2 cellular contexts compared by ENCODE assay signal in the genomic region with DNA sequence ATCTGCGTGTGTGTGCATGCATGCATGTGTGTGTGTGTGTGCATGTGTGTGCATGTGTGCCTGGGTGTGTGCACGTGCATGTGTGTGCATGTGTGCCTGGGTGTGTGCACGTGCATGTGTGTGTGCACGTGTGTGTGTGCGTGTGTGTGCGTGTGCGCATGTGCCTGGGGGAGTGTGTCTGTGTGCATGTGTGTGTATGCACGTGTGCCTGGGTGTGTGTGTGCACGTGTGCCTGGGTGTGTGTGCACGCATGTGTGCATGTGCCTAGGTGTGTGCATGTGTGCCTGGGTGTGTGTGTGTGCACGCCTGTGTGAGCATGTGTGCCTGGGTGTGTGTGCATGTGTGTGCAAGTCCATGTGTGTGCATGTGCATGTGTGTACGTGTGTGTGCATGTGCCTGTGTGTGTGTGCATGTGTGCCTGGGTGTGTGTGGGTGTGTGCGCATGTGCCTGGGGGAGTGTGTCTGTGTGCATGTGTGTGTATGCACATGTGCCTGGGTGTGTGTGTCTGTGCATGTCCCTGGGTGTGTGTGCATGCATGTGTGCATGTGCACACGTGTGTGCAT.
TF ChIP-seq lines count a peak whose summit lies in the region.

No MANE protein-coding gene starts in this region.

TF ChIP-seq in HEK293, 187 proteins besides CTCF, POLR2A, EP300 and RAD21:
- TF ChIP-seq, protein P1, sequence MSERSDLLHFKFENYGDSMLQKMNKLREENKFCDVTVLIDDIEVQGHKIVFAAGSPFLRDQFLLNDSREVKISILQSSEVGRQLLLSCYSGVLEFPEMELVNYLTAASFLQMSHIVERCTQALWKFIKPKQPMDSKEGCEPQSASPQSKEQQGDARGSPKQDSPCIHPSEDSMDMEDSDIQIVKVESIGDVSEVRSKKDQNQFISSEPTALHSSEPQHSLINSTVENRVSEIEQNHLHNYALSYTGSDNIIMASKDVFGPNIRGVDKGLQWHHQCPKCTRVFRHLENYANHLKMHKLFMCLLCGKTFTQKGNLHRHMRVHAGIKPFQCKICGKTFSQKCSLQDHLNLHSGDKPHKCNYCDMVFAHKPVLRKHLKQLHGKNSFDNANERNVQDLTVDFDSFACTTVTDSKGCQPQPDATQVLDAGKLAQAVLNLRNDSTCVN (tag by site-specific recombination; optimal IDR thresholded peaks at IDR 0.05): peak; percentile 46
- TF ChIP-seq, protein P2, sequence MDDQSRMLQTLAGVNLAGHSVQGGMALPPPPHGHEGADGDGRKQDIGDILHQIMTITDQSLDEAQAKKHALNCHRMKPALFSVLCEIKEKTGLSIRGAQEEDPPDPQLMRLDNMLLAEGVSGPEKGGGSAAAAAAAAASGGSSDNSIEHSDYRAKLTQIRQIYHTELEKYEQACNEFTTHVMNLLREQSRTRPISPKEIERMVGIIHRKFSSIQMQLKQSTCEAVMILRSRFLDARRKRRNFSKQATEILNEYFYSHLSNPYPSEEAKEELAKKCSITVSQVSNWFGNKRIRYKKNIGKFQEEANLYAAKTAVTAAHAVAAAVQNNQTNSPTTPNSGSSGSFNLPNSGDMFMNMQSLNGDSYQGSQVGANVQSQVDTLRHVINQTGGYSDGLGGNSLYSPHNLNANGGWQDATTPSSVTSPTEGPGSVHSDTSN (CRISPR knock-in tag; IDR thresholded peaks at IDR 0.05): 0 out of 2 replicates have a peak, but pooled peaks have one; percentile 34
- TF ChIP-seq GFI1B (tag by site-specific recombination; IDR thresholded peaks at IDR 0.05) (no peak), ZNF707 (tag by site-specific recombination; IDR thresholded peaks at IDR 0.05) (0 out of 2 replicates have a peak, but pooled peaks have one; percentile 3), EGR2 (tag by site-specific recombination; IDR thresholded peaks at IDR 0.05; ENCODE audit: low read depth) (peak; percentile 17; the same call in 1 of the 2 replicates)
- TF ChIP-seq, protein P3, sequence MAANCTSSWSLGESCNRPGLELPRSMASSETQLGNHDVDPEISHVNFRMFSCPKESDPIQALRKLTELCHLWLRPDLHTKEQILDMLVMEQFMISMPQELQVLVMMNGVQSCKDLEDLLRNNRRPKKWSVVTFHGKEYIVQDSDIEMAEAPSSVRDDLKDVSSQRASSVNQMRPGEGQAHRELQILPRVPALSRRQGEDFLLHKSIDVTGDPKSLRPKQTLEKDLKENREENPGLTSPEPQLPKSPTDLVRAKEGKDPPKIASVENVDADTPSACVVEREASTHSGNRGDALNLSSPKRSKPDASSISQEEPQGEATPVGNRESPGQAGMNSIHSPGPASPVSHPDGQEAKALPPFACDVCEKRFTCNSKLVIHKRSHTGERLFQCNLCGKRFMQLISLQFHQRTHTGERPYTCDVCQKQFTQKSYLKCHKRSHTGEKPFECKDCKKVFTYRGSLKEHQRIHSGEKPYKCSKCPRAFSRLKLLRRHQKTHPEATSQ (tag by site-specific recombination; IDR thresholded peaks at IDR 0.05): no peak
- TF ChIP-seq, protein P4, sequence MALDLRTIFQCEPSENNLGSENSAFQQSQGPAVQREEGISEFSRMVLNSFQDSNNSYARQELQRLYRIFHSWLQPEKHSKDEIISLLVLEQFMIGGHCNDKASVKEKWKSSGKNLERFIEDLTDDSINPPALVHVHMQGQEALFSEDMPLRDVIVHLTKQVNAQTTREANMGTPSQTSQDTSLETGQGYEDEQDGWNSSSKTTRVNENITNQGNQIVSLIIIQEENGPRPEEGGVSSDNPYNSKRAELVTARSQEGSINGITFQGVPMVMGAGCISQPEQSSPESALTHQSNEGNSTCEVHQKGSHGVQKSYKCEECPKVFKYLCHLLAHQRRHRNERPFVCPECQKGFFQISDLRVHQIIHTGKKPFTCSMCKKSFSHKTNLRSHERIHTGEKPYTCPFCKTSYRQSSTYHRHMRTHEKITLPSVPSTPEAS (tag by site-specific recombination; IDR thresholded peaks at IDR 0.05): peak; percentile 99

TF ChIP-seq in K562, 482 proteins besides CTCF, POLR2A, EP300 and RAD21 (continued from another document):
- TF ChIP-seq ZBTB43 (CRISPR knock-in tag; IDR thresholded peaks at IDR 0.05) (peak; percentile 89; the same call in 1 of the 2 replicates), DIDO1 (tag; IDR thresholded peaks at IDR 0.05; ENCODE audit: low read depth) (no peak), ZNF75A (CRISPR knock-in tag; IDR thresholded peaks at IDR 0.05) (no peak), CXXC5 (CRISPR knock-in tag; IDR thresholded peaks at IDR 0.05) (no peak), ZNF140 (CRISPR knock-in tag; IDR thresholded peaks at IDR 0.05) (no peak), ZFP1 (CRISPR knock-in tag; IDR thresholded peaks at IDR 0.05) (no peak), MYNN (IDR thresholded peaks at IDR 0.05) (no peak), MYNN (CRISPR knock-in tag; IDR thresholded peaks at IDR 0.05) (no peak), MAX (CRISPR knock-in tag; IDR thresholded peaks at IDR 0.05) (peak; percentile 23; the same call in 1 of the 2 replicates), ZSCAN29 (IDR thresholded peaks at IDR 0.05) (no peak)
- TF ChIP-seq, protein P5, sequence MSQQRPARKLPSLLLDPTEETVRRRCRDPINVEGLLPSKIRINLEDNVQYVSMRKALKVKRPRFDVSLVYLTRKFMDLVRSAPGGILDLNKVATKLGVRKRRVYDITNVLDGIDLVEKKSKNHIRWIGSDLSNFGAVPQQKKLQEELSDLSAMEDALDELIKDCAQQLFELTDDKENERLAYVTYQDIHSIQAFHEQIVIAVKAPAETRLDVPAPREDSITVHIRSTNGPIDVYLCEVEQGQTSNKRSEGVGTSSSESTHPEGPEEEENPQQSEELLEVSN (IDR thresholded peaks at IDR 0.05; ENCODE audit: borderline replicate concordance in 1 of 2, extremely low read depth in 1 of 2, insufficient read depth in 1 of 2, insufficient read length in 1 of 2, low read depth in 1 of 2, low read length in 1 of 2, poor library complexity in 1 of 2, severe bottlenecking in 1 of 2): no peak
